ENCODE assay signal across 21 cellular contexts in genomic region chr6:79627422-79627821, GRCh38. TPM values are rescaled to one million over a fixed set of nuclear protein-coding genes. Genes with fewer than 3 reads are reported as not detected.
"Had no signal": no experiment of that assay in that cellular context is flagged by ENCODE, and none has a peak within 500 bp of the region (broad histone marks: within the 10 kb centered on the region; RNA-seq: fewer than 3 reads in every experiment).

No MANE protein-coding gene starts in this region.

- H3K9me3 ChIP-seq: heart right ventricle, ovary, thoracic aorta had no signal

- H3K27ac ChIP-seq: heart right ventricle, ovary, skin epidermis, thoracic aorta had no signal

- DNase-seq: activated B cell treated with CpG ODN at 0.5 μM for 24 hours; activated CD8-positive, alpha-beta memory T cell treated with anti-CD3 and anti-CD28 coated beads, Interleukin-2, amount 10 ng/mL, durations not matched to agents 7 days and 5 days; activated CD8-positive, alpha-beta T cell treated with anti-CD3 and anti-CD28 coated beads, Interleukin-2, amount 10 ng/mL, durations not matched to agents 7 days and 5 days; activated naive CD8-positive, alpha-beta T cell treated with anti-CD3 and anti-CD28 coated beads, Interleukin-2, amount 50 U/mL, for 24 hours; activated T-cell treated with anti-CD3 and anti-CD28 coated beads, Interleukin-2, amount 50 U/mL, for 48 hours; amygdala; central memory CD4-positive, alpha-beta T cell; endodermal cell; foreskin fibroblast; heart right ventricle; midbrain; naive thymus-derived CD4-positive, alpha-beta T cell; ovary; stimulated activated CD4-positive, alpha-beta T cell treated with anti-CD3 and anti-CD28 coated beads, Interleukin-12 subunit alpha, Interleukin-12 subunit beta, amount 100 ng/mL, for 4 hours; stimulated activated CD4-positive, alpha-beta T cell treated with anti-CD3 and anti-CD28 coated beads, Interleukin-4, amount 100 ng/mL, for 1 hour had no signal

- H3K36me3 ChIP-seq: heart right ventricle, ovary, thoracic aorta had no signal

- H3K27me3 ChIP-seq: ovary had no signal

- FAIRE-seq: urothelium cell line had no signal

- H3K4me3 ChIP-seq: heart right ventricle, ovary, skin epidermis, thoracic aorta had no signal

- ATAC-seq: activated CD8-positive, alpha-beta memory T cell treated with anti-CD3 and anti-CD28 coated beads, Interleukin-2, amount 10 ng/mL, durations not matched to agents 7 days and 5 days; activated CD8-positive, alpha-beta T cell treated with anti-CD3 and anti-CD28 coated beads, Interleukin-2, amount 10 ng/mL, durations not matched to agents 7 days and 5 days; activated naive CD8-positive, alpha-beta T cell treated with anti-CD3 and anti-CD28 coated beads, Interleukin-2, amount 50 U/mL, for 24 hours; esophagus mucosa; heart right ventricle; naive thymus-derived CD4-positive, alpha-beta T cell; sciatic nerve; stimulated activated effector memory CD8-positive, alpha-beta T cell treated with anti-CD3 and anti-CD28 coated beads, Interleukin-12 subunit alpha, Interleukin-12 subunit beta, amount 100 ng/mL, for 72 hours had no signal

RNA-seq across cellular contexts. Expression of gene SH3BGRL2, which starts 3.7 kb away (rescaled TPM):
- total RNA-seq: activated B cell treated with CpG ODN at 0.5 μM for 24 hours had no signal
